8 cellular contexts compared by ENCODE assay signal in genomic region chr14:87888136-87888999, GRCh38.
DNase-seq lines count a peak whose midpoint lies in the region; ATAC-seq, FAIRE-seq and TF ChIP-seq lines count a peak whose summit lies in the region.

No MANE protein-coding gene starts in this region.

- 54% methylated on average over 20 of the region's 20 CpGs for WGBS in lower leg skin, 2 donors

- H3K4me2 ChIP-seq in OCI-LY1 (ENCODE audit: low read length) = no peak overlapping the region

- intact Hi-C loops in lower leg skin (cut with DNase I; ENCODE audit: low total_unique reads) = no loop called here

- TF ChIP-seq POLR2A in lower leg skin (IDR thresholded peaks at IDR 0.05) (no peak), GM12892 (IDR thresholded peaks at IDR 0.05; ENCODE audit: low read depth, low read length) (no peak)

- H3F3A ChIP-seq in OCI-LY1 (ENCODE audit: insufficient read depth, low read length) = no peaks in the 10 kb centered on the region

- H3K27ac ChIP-seq in OCI-LY1 (ENCODE audit: low read depth, low read length, poor library complexity, severe bottlenecking) = no peak overlapping the region

- H2AFZ ChIP-seq in OCI-LY1 (ENCODE audit: low read length) = no peak overlapping the region

- no peak overlapping the region for H3K4me3 ChIP-seq in OCI-LY1 (ENCODE audit: low read depth, low read length, poor library complexity, severe bottlenecking)
- H3K4me3 ChIP-seq in foreskin fibroblast (ENCODE audit: low read depth in 1 of 2, low read length in 2 of 2) = no peak overlapping the region
- no peak overlapping the region for H3K4me3 ChIP-seq in lower leg skin (ENCODE audit: low read depth, poor library complexity, severe bottlenecking)

- TF ChIP-seq CTCF in OCI-LY1 (IDR thresholded peaks at IDR 0.05; ENCODE audit: low read length) = peak; percentile 86
- TF ChIP-seq CTCF in foreskin fibroblast (IDR thresholded peaks at IDR 0.05; ENCODE audit: low read depth, low read length) = peak; percentile 38
- TF ChIP-seq CTCF in lower leg skin (IDR thresholded peaks at IDR 0.05) = no peak

- H3K4me1 ChIP-seq in OCI-LY1 (ENCODE audit: insufficient read depth, low read length, severe bottlenecking) = no peaks in the 10 kb centered on the region

- DNase-seq in DMS53 treated with DMSO at 0.1 percent for 48 hours (lab: John Stamatoyannopoulos, UW; ENCODE audit: unreplicated experiment) (peak; percentile 19), foreskin fibroblast (no peak), lower leg skin (ENCODE audit: low spot score in 2 of 2) (no peak), GM12892 (ENCODE audit: insufficient read length) (no peak)
- DNase-seq in central memory CD4-positive, alpha-beta T cell = no peak

- peak; percentile 61 for ATAC-seq in GM21381 (IDR thresholded peaks at IDR 0.05; ENCODE audit: unreplicated experiment)
- ATAC-seq in HG03175 (IDR thresholded peaks at IDR 0.05; ENCODE audit: unreplicated experiment) = no peak

- no peaks in the 10 kb centered on the region for H4K20me1 ChIP-seq in OCI-LY1 (ENCODE audit: insufficient read depth, low read length)

- no peaks in the 10 kb centered on the region for H3K27me3 ChIP-seq in OCI-LY1 (ENCODE audit: insufficient read depth, low read length)

- no peaks in the 10 kb centered on the region for H3K9me2 ChIP-seq in OCI-LY1 (ENCODE audit: low read depth, low read length)

- no peaks in the 10 kb centered on the region for H3K36me3 ChIP-seq in OCI-LY1 (ENCODE audit: insufficient read depth, low read length)

- FAIRE-seq in GM12892 (lab: Jason Lieb, UNC) = no peak

- H3K9ac ChIP-seq in OCI-LY1 (ENCODE audit: low read length) = no peak overlapping the region

- H3K9me3 ChIP-seq in OCI-LY1 (ENCODE audit: low read length) = no peaks in the 10 kb centered on the region

- no peaks in the 10 kb centered on the region for H3K79me2 ChIP-seq in OCI-LY1 (ENCODE audit: insufficient read depth, low read length)

Comparison
In these comparisons a context has a peak if more than half of its experiments do, and no peak if none do; other contexts are left out.
1. CTCF ChIP-seq: peak in OCI-LY1 (single experiment) and foreskin fibroblast (single experiment); none in lower leg skin (0 of 3).